Comparison of ENCODE assay signal across 16 cellular contexts in the genomic region with DNA sequence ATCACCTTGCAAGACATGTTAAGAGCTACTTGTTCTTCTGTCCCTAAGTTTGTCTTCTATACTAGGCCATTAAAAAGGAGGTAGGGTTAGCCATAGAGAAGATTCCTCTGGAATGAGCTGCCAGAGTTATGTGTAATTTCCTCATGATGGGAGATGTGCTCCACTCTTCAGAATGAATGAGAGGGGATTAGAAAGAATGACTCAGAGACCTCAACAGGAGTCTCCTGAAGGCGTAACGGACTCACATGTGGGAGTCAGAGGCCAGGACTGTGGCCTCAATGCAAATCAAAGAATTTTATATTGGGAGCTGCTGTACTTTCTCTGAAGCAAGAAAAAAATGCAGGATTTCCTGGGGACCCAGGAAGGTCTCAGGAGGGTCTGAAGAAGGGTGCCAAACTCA.
A peak's percentile ranks its signal among the peaks of the same experiment; 100 is the strongest.
DNase-seq lines count a peak whose midpoint lies in the region; TF ChIP-seq lines count a peak whose summit lies in the region.
"Had no signal": no experiment of that assay in that cellular context is flagged by ENCODE, and none has a peak within 500 bp of the region (broad histone marks: within the 10 kb centered on the region; RNA-seq: fewer than 3 reads in every experiment).

No MANE protein-coding gene starts in this region.

- DNase-seq in GM04503 (ENCODE audit: low read depth) (peak; percentile 45), OCI-M1 (lab: John Stamatoyannopoulos, UW) (peak; percentile 11), choroid plexus epithelial cell (ENCODE audit: low read depth) (peak; percentile 34), retinal pigment epithelial cell (ENCODE audit: low read depth) (peak; percentile 66), pons (ENCODE audit: low spot score) (no peak), NCI-H1105 (lab: John Stamatoyannopoulos, UW) (no peak), DMS79 (lab: John Stamatoyannopoulos, UW) (no peak), NCI-H2196 (lab: John Stamatoyannopoulos, UW; ENCODE audit: unreplicated experiment) (no peak)
- DNase-seq: activated gamma-delta T cell, DMS79 treated with DMSO at 0.1 percent for 48 hours, lower lobe of right lung, NCI-H1694 treated with DMSO at 0.1 percent for 48 hours, NCI-H526 treated with DMSO at 0.1 percent for 48 hours, T-cell, upper lobe of right lung had no signal

- TF ChIP-seq CTCF in choroid plexus epithelial cell (conservative IDR thresholded peaks at IDR 0.05; ENCODE audit: low read depth, low read length) (no peak), retinal pigment epithelial cell (conservative IDR thresholded peaks at IDR 0.05; ENCODE audit: low read depth, low read length) (no peak)

- H3K4me3 ChIP-seq in choroid plexus epithelial cell (ENCODE audit: low read depth, low read length) (no peak overlapping the region), retinal pigment epithelial cell (ENCODE audit: low read length) (no peak overlapping the region)
- H3K4me3 ChIP-seq: lower lobe of right lung, neural progenitor cell, upper lobe of right lung had no signal

Comparison
In these comparisons a context has a peak if more than half of its experiments do, and no peak if none do; other contexts are left out.
1. DNase-seq: peak in GM04503 (single experiment), OCI-M1 (single experiment), choroid plexus epithelial cell (single experiment) and retinal pigment epithelial cell (single experiment); none in pons (single experiment), NCI-H1105 (single experiment), DMS79 (single experiment) and NCI-H2196 (single experiment).